12 cellular contexts compared by ENCODE assay signal in the genomic region with DNA sequence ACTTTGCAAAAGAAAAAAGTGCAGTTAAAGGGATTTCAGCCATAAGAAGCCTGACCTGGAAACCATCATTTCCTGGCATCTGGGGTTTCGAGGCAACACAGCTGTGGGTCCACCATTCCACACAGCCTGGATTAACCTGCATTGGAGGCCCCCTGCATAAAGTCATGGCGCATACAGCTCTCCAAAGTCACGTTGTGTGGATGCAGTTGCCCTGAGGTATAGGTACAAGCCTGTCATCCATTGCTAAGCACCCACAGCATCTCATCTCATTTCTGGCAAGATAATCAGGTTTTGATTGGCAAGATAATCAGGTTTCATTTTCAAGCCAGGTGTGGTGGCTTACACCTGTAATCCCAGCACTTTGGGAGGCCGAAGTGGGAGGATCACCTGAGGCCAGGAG. TPM values are rescaled to one million over a fixed set of nuclear protein-coding genes. Genes with fewer than 3 reads are reported as not detected.
A peak's percentile ranks its signal among the peaks of the same experiment; 100 is the strongest.
DNase-seq lines count a peak whose midpoint lies in the region; ATAC-seq and TF ChIP-seq lines count a peak whose summit lies in the region.
"Had no signal": no experiment of that assay in that cellular context is flagged by ENCODE, and none has a peak within 500 bp of the region (broad histone marks: within the 10 kb centered on the region; RNA-seq: fewer than 3 reads in every experiment).

No MANE protein-coding gene starts in this region.

- no peaks in the 10 kb centered on the region for H3K9me3 Mint-ChIP-seq in activated CD4-positive, alpha-beta T cell treated with anti-CD3 and anti-CD28 coated beads, Interleukin-2, amount 10 ng/mL, durations not matched to agents 24 days and 14 days
- no peaks in the 10 kb centered on the region for H3K9me3 Mint-ChIP-seq in activated naive CD8-positive, alpha-beta T cell treated with anti-CD3 and anti-CD28 coated beads for 36 hours

- H3K36me3 ChIP-seq in neutrophil: no peaks in the 10 kb centered on the region

- H3K4me3 Mint-ChIP-seq in activated CD4-positive, alpha-beta T cell treated with anti-CD3 and anti-CD28 coated beads, Interleukin-2, amount 10 ng/mL, durations not matched to agents 24 days and 14 days: peak overlapping the region; percentile 77
- H3K4me3 Mint-ChIP-seq in activated naive CD8-positive, alpha-beta T cell treated with anti-CD3 and anti-CD28 coated beads for 36 hours: peak overlapping the region; percentile 78

- no peak for DNase-seq in activated CD4-positive, alpha-beta T cell treated with anti-CD3 and anti-CD28 coated beads, Interleukin-2, amount 10 ng/mL, durations not matched to agents 24 days and 14 days
- no peak for DNase-seq in activated CD4-positive, alpha-beta T cell treated with anti-CD3 and anti-CD28 coated beads, Interleukin-2, amount 50 U/mL, for 1 hour
- peak; percentile 29 for DNase-seq in NAMALWA (ENCODE audit: low spot score)
- no peak for DNase-seq in activated naive CD8-positive, alpha-beta T cell treated with anti-CD3 and anti-CD28 coated beads for 36 hours
- DNase-seq in stimulated activated CD4-positive, alpha-beta T cell treated with anti-CD3 and anti-CD28 coated beads, Interleukin-15, amount 100 ng/mL, for 24 hours: no peak
- DNase-seq in stimulated activated CD4-positive, alpha-beta T cell treated with anti-CD3 and anti-CD28 coated beads, Interleukin-12 subunit alpha, Interleukin-12 subunit beta, amount 100 ng/mL, for 4 hours: no peak
- DNase-seq: mammary epithelial cell, NCI-H1694, NCI-H446, OCI-M1 had no signal

- H3K4me1 ChIP-seq in neutrophil (ENCODE audit: control insufficient read depth in 1 of 2, insufficient read depth in 1 of 2, low read depth in 1 of 2, low read length in 1 of 2): peaks cover 34 to 43% of the 10 kb centered on the region in 2 experiments

- no peaks in the 10 kb centered on the region for H3K27me3 Mint-ChIP-seq in activated CD4-positive, alpha-beta T cell treated with anti-CD3 and anti-CD28 coated beads, Interleukin-2, amount 10 ng/mL, durations not matched to agents 24 days and 14 days
- H3K27me3 Mint-ChIP-seq in activated naive CD8-positive, alpha-beta T cell treated with anti-CD3 and anti-CD28 coated beads for 36 hours: no peaks in the 10 kb centered on the region

- no peak for TF ChIP-seq CTCF in neutrophil (IDR thresholded peaks at IDR 0.05)

- H3K9me3 ChIP-seq in neutrophil: no peaks in the 10 kb centered on the region

- peaks cover 74% of the 10 kb centered on the region for H3K4me1 Mint-ChIP-seq in activated CD4-positive, alpha-beta T cell treated with anti-CD3 and anti-CD28 coated beads, Interleukin-2, amount 10 ng/mL, durations not matched to agents 24 days and 14 days
- H3K4me1 Mint-ChIP-seq in activated naive CD8-positive, alpha-beta T cell treated with anti-CD3 and anti-CD28 coated beads for 36 hours: peaks cover 89% of the 10 kb centered on the region

- H3K4me3 ChIP-seq in neutrophil (ENCODE audit: low read depth in 1 of 2, low read length in 1 of 2): no peak overlapping the region

- H3K27ac Mint-ChIP-seq in activated CD4-positive, alpha-beta T cell treated with anti-CD3 and anti-CD28 coated beads, Interleukin-2, amount 10 ng/mL, durations not matched to agents 24 days and 14 days: peak overlapping the region; percentile 99
- peak overlapping the region; percentile 97 for H3K27ac Mint-ChIP-seq in activated naive CD8-positive, alpha-beta T cell treated with anti-CD3 and anti-CD28 coated beads for 36 hours

- peaks cover 2% of the 10 kb centered on the region for H3K36me3 Mint-ChIP-seq in activated CD4-positive, alpha-beta T cell treated with anti-CD3 and anti-CD28 coated beads, Interleukin-2, amount 10 ng/mL, durations not matched to agents 24 days and 14 days (ENCODE audit: low read depth)
- peaks cover 2% of the 10 kb centered on the region for H3K36me3 Mint-ChIP-seq in activated naive CD8-positive, alpha-beta T cell treated with anti-CD3 and anti-CD28 coated beads for 36 hours

- intact Hi-C loops in activated CD4-positive, alpha-beta T cell treated with anti-CD3 and anti-CD28 coated beads, Interleukin-2, amount 10 ng/mL, durations not matched to agents 24 days and 14 days (cut with micrococcal nuclease): no loop called here

- no peaks in the 10 kb centered on the region for H3K27me3 ChIP-seq in neutrophil

- H3K27ac ChIP-seq in neutrophil: peak overlapping the region; percentile 90

- no peak for ATAC-seq in HG02610 (IDR thresholded peaks at IDR 0.05; ENCODE audit: unreplicated experiment)

RNA-seq across cellular contexts. Expression of gene TAGAP, which starts 54.5 kb away (rescaled TPM):
- 183 and 187 TPM in 2 replicates for total RNA-seq in activated CD4-positive, alpha-beta T cell treated with anti-CD3 and anti-CD28 coated beads, Interleukin-2, amount 10 ng/mL, durations not matched to agents 24 days and 14 days
- total RNA-seq in activated naive CD8-positive, alpha-beta T cell treated with anti-CD3 and anti-CD28 coated beads for 36 hours: 100 to 1,000 TPM; 167 to 175 TPM
